10 cellular contexts compared by ENCODE assay signal in genomic region chr3:172102883-172103310, GRCh38.
DNase-seq lines count a peak whose midpoint lies in the region; ATAC-seq and TF ChIP-seq lines count a peak whose summit lies in the region.
"Had no signal": no experiment of that assay in that cellular context is flagged by ENCODE, and none has a peak within 500 bp of the region (broad histone marks: within the 10 kb centered on the region; RNA-seq: fewer than 3 reads in every experiment).

No MANE protein-coding gene starts in this region.

- H3K36me3 Mint-ChIP-seq in GM23338 (ENCODE audit: low read depth): no peaks in the 10 kb centered on the region
- peaks cover 3% of the 10 kb centered on the region for H3K36me3 Mint-ChIP-seq in activated naive CD8-positive, alpha-beta T cell treated with anti-CD3 and anti-CD28 coated beads, Interleukin-2, amount 50 U/mL, for 24 hours (ENCODE audit: low read depth)
- H3K36me3 Mint-ChIP-seq in mesothelial cell of epicardium: no peaks in the 10 kb centered on the region

- H3K27ac ChIP-seq in ACC112 (ENCODE audit: low read depth, low read length): peak overlapping the region; percentile 76
- H3K27ac ChIP-seq in GM23338 (ENCODE audit: low read depth): peak overlapping the region; percentile 13; the same call in 1 of the 2 replicates
- H3K27ac ChIP-seq: C4-2B had no signal

- H3K9me3 Mint-ChIP-seq in GM23338 (no peaks in the 10 kb centered on the region), mesothelial cell of epicardium (no peaks in the 10 kb centered on the region)
- no peaks in the 10 kb centered on the region for H3K9me3 Mint-ChIP-seq in activated naive CD8-positive, alpha-beta T cell treated with anti-CD3 and anti-CD28 coated beads, Interleukin-2, amount 50 U/mL, for 24 hours
- H3K9me3 Mint-ChIP-seq: activated B cell treated with CpG ODN at 0.5 μM for 24 hours had no signal

- H3K79me2 ChIP-seq in ACC112 (ENCODE audit: control insufficient read depth, insufficient read depth, low read length, unreplicated experiment) (peaks cover 100% of the 10 kb centered on the region), GM23338 (replicated peaks; ENCODE audit: insufficient read depth) (peaks cover 93% of the 10 kb centered on the region)

- H3K27ac Mint-ChIP-seq in GM23338 (peak overlapping the region; percentile 64), mesothelial cell of epicardium (peak overlapping the region; percentile 11)
- H3K27ac Mint-ChIP-seq in activated naive CD8-positive, alpha-beta T cell treated with anti-CD3 and anti-CD28 coated beads, Interleukin-2, amount 50 U/mL, for 24 hours: peak overlapping the region; percentile 30
- H3K27ac Mint-ChIP-seq: activated B cell treated with CpG ODN at 0.5 μM for 24 hours had no signal

- H3F3A ChIP-seq in GM23338 (replicated peaks; ENCODE audit: low read depth): no peaks in the 10 kb centered on the region

- intact Hi-C loops in sciatic nerve (cut with DNase I): no loop called here

- H3K4me3 Mint-ChIP-seq in GM23338 (no peak overlapping the region), mesothelial cell of epicardium (no peak overlapping the region)
- H3K4me3 Mint-ChIP-seq in activated naive CD8-positive, alpha-beta T cell treated with anti-CD3 and anti-CD28 coated beads, Interleukin-2, amount 50 U/mL, for 24 hours: peak overlapping the region; percentile 18
- H3K4me3 Mint-ChIP-seq: activated B cell treated with CpG ODN at 0.5 μM for 24 hours had no signal

- H3K4me1 ChIP-seq in ACC112 (ENCODE audit: control insufficient read depth, insufficient read depth, low read length, unreplicated experiment): peaks cover 61% of the 10 kb centered on the region
- peaks cover 66% of the 10 kb centered on the region for H3K4me1 ChIP-seq in GM23338 (ENCODE audit: insufficient read depth)

- no peak overlapping the region for H3K4me2 ChIP-seq in GM23338

- H3K4me1 Mint-ChIP-seq in GM23338 (peaks cover 89% of the 10 kb centered on the region), mesothelial cell of epicardium (peaks cover 48% of the 10 kb centered on the region)
- peaks cover 82% of the 10 kb centered on the region for H3K4me1 Mint-ChIP-seq in activated naive CD8-positive, alpha-beta T cell treated with anti-CD3 and anti-CD28 coated beads, Interleukin-2, amount 50 U/mL, for 24 hours

- H3K36me3 ChIP-seq in ACC112 (ENCODE audit: insufficient read depth, low read length): peaks cover 20% of the 10 kb centered on the region
- no peaks in the 10 kb centered on the region for H3K36me3 ChIP-seq in GM23338 (ENCODE audit: insufficient read depth)

- H2AFZ ChIP-seq in ACC112 (ENCODE audit: low read length, unreplicated experiment) (no peak overlapping the region), GM23338 (no peak overlapping the region)

- TF ChIP-seq CTCF in GM23338 (conservative IDR thresholded peaks at IDR 0.05; ENCODE audit: low read depth in 2 of 2): no peak
- TF ChIP-seq CTCF in mesothelial cell of epicardium (IDR thresholded peaks at IDR 0.05; ENCODE audit: unreplicated experiment): no peak
- no peak for TF ChIP-seq CTCF in omental fat pad (IDR thresholded peaks at IDR 0.05)

- H4K20me1 ChIP-seq in GM23338 (replicated peaks; ENCODE audit: insufficient read depth): no peaks in the 10 kb centered on the region

- ATAC-seq in GM23338 (no peak), omental fat pad (ENCODE audit: low FRiP score) (no peak), GM18858 (IDR thresholded peaks at IDR 0.05; ENCODE audit: unreplicated experiment) (no peak), sciatic nerve (no peak)
- ATAC-seq in activated naive CD8-positive, alpha-beta T cell treated with anti-CD3 and anti-CD28 coated beads, Interleukin-2, amount 50 U/mL, for 24 hours: no peak

- H3K9me2 ChIP-seq in GM23338 (ENCODE audit: insufficient read depth): no peaks in the 10 kb centered on the region

- DNase-seq in GM23338 (ENCODE audit: low spot score) (no peak), mesothelial cell of epicardium (ENCODE audit: low spot score in 2 of 2, unreplicated experiment in 2 of 2) (no peak), omental fat pad (ENCODE audit: low spot score) (no peak), occipital lobe (lab: John Stamatoyannopoulos, UW) (no peak), sciatic nerve (ENCODE audit: low spot score) (no peak)
- no peak for DNase-seq in activated naive CD8-positive, alpha-beta T cell treated with anti-CD3 and anti-CD28 coated beads, Interleukin-2, amount 50 U/mL, for 24 hours
- DNase-seq: activated B cell treated with CpG ODN at 0.5 μM for 24 hours had no signal

- H3K27me3 Mint-ChIP-seq in GM23338 (ENCODE audit: insufficient read depth, low read depth, poor library complexity) (peaks cover 8% of the 10 kb centered on the region), mesothelial cell of epicardium (ENCODE audit: low read depth) (no peaks in the 10 kb centered on the region)
- peaks cover 9% of the 10 kb centered on the region for H3K27me3 Mint-ChIP-seq in activated naive CD8-positive, alpha-beta T cell treated with anti-CD3 and anti-CD28 coated beads, Interleukin-2, amount 50 U/mL, for 24 hours

- H3K27me3 ChIP-seq in ACC112 (ENCODE audit: insufficient read depth, low read length) (no peaks in the 10 kb centered on the region), GM23338 (ENCODE audit: insufficient read depth) (no peaks in the 10 kb centered on the region)

- no peak overlapping the region; the same call in 1 of the 2 replicates for H3K4me3 ChIP-seq in ACC112 (ENCODE audit: low read depth, low read length)
- no peak overlapping the region for H3K4me3 ChIP-seq in GM23338

TF ChIP-seq in GM23338, 12 proteins besides CTCF, POLR2A, EP300 and RAD21:
- TF ChIP-seq REST (IDR thresholded peaks at IDR 0.05; ENCODE audit: unreplicated experiment) (no peak), JUNB (IDR thresholded peaks at IDR 0.05; ENCODE audit: unreplicated experiment) (no peak), EZH2phosphoT487 (IDR thresholded peaks at IDR 0.05; ENCODE audit: unreplicated experiment) (no peak), POLR2AphosphoS5 (IDR thresholded peaks at IDR 0.05; ENCODE audit: low read depth) (no peak), STAT1 (IDR thresholded peaks at IDR 0.05; ENCODE audit: unreplicated experiment) (no peak), EZH2 (IDR thresholded peaks at IDR 0.05; ENCODE audit: low read depth, unreplicated experiment) (no peak), NANOG (IDR thresholded peaks at IDR 0.05; ENCODE audit: borderline replicate concordance) (no peak), ETS1 (IDR thresholded peaks at IDR 0.05) (no peak), CREB1 (CRISPR knock-in tag; IDR thresholded peaks at IDR 0.05; ENCODE audit: low read depth) (no peak)

Comparison
In these comparisons a context has a peak if more than half of its experiments do, and no peak if none do; other contexts are left out.
1. H3K27ac Mint-ChIP-seq: peak in every context shown above with its lines; median percentile 64 in GM23338; 30 in activated naive CD8-positive, alpha-beta T cell treated with anti-CD3 and anti-CD28 coated beads, Interleukin-2, amount 50 U/mL, for 24 hours; 11 in mesothelial cell of epicardium.